Comparison of ENCODE assay signal across 8 cellular contexts in the genomic region with DNA sequence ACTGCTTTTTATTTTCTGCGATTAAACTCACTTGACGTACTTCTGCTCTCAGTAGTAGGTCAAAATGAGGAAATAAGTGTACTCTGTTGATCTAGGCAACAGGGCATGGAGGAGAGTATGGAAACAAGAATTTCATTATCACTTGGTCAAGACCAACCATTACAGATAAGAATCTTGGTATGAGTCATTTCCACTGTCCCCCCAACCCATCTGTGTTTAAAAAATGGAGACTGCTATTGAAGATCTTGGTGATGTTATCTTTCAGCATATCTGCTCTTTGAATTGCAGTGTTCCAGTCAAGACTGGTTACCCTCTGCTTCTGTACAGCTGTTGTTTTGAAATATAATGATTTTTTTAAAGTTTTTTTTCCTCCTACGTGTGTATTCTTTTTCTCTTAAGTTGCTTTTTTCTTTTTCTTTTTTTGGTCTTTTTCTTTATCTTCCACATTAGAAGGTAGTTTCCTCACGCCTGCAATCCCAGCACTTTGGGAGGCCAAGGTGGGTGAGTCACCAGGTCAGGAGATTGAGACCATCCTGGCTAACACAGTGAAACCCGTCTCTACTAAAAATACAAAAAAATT. TPM values are rescaled to one million over a fixed set of nuclear protein-coding genes. Genes with fewer than 3 reads are reported as not detected.
DNase-seq lines count a peak whose midpoint lies in the region; ATAC-seq and TF ChIP-seq lines count a peak whose summit lies in the region.

No MANE protein-coding gene starts in this region.

- peak; percentile 14 for DNase-seq in MV-4-11 (lab: John Stamatoyannopoulos, UW)
- DNase-seq in lung microvascular endothelial cell (ENCODE audit: low read depth in 2 of 2), result peak; percentile 22 to 67
- DNase-seq in NCI-H1092 treated with DMSO at 0.1 percent for 48 hours (lab: John Stamatoyannopoulos, UW), result no peak
- no peak for DNase-seq in HEK293T (ENCODE audit: extremely low spot score)
- DNase-seq in NCI-H774 (lab: John Stamatoyannopoulos, UW), result no peak
- no peak for DNase-seq in activated CD4-positive, alpha-beta T cell treated with anti-CD3 and anti-CD28 coated beads, Interleukin-2, amount 50 U/mL, for 1 hour

- CTCF ChIA-PET in HEK293T (lab: Yijun Ruan, JAX), result interaction anchor here (0.8 kb wide), 1 partner anchor 11 kb away, joined by 3 read pairs; no protein-coding TSS in a partner anchor

- POLR2A ChIA-PET in HEK293T (lab: Yijun Ruan, JAX), result interaction anchor here (4.4 kb wide), 1 partner anchor 12 kb away, joined by 25 read pairs; a partner anchor contains a TSS

- ATAC-seq in GM18519 (IDR thresholded peaks at IDR 0.05; ENCODE audit: low FRiP score, unreplicated experiment) (peak; percentile 91), HG02588 (IDR thresholded peaks at IDR 0.05; ENCODE audit: unreplicated experiment) (peak; percentile 83)

TF ChIP-seq in HEK293T, 16 proteins besides CTCF, POLR2A, EP300 and RAD21:
- TF ChIP-seq, protein P1, sequence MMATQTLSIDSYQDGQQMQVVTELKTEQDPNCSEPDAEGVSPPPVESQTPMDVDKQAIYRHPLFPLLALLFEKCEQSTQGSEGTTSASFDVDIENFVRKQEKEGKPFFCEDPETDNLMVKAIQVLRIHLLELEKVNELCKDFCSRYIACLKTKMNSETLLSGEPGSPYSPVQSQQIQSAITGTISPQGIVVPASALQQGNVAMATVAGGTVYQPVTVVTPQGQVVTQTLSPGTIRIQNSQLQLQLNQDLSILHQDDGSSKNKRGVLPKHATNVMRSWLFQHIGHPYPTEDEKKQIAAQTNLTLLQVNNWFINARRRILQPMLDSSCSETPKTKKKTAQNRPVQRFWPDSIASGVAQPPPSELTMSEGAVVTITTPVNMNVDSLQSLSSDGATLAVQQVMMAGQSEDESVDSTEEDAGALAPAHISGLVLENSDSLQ (IDR thresholded peaks at IDR 0.05), result no peak
- TF ChIP-seq BHLHE40 (IDR thresholded peaks at IDR 0.05; ENCODE audit: borderline replicate concordance) (no peak), ZNF384 (IDR thresholded peaks at IDR 0.05) (no peak)

RNA-seq across cellular contexts. Expression of a gene that starts 11.7 kb away (rescaled TPM):
- total RNA-seq in lung microvascular endothelial cell, result 7.6 and 10.1 TPM in 2 replicates

RNA-seq across cellular contexts. Expression of a gene that starts 38.5 kb away (rescaled TPM):
- total RNA-seq in lung microvascular endothelial cell, result 17.5 and 23.1 TPM in 2 replicates

Comparison
In these comparisons a context has a peak if more than half of its experiments do, and no peak if none do; other contexts are left out.
1. DNase-seq: peak in MV-4-11 (single experiment) and lung microvascular endothelial cell (2 of 2); none in NCI-H1092 treated with DMSO at 0.1 percent for 48 hours (single experiment), HEK293T (single experiment), NCI-H774 (single experiment) and activated CD4-positive, alpha-beta T cell treated with anti-CD3 and anti-CD28 coated beads, Interleukin-2, amount 50 U/mL, for 1 hour (single experiment).